24 cellular contexts compared by ENCODE assay signal in genomic region chr3:13465236-13465958, GRCh38. TPM values are rescaled to one million over a fixed set of nuclear protein-coding genes. Genes with fewer than 3 reads are reported as not detected.
DNase-seq lines count a peak whose midpoint lies in the region; ATAC-seq and TF ChIP-seq lines count a peak whose summit lies in the region.
"Had no signal": no experiment of that assay in that cellular context is flagged by ENCODE, and none has a peak within 500 bp of the region (broad histone marks: within the 10 kb centered on the region; RNA-seq: fewer than 3 reads in every experiment).

No MANE protein-coding gene starts in this region.

- H3K4me2 ChIP-seq in IMR-90 (ENCODE audit: low read depth, low read length) (no peak overlapping the region), neural progenitor cell (no peak overlapping the region)
- H3K4me2 ChIP-seq: KMS-11 had no signal

- TF ChIP-seq CTCF in CD14-positive monocyte (IDR thresholded peaks at IDR 0.05): no peak
- no peak for TF ChIP-seq CTCF in IMR-90 (conservative IDR thresholded peaks at IDR 0.05; ENCODE audit: low read depth, low read length)
- TF ChIP-seq CTCF in glutamatergic neuron (IDR thresholded peaks at IDR 0.05; ENCODE audit: partially characterized antibody, unreplicated experiment): no peak
- TF ChIP-seq CTCF in neural progenitor cell (IDR thresholded peaks at IDR 0.05): no peak
- no peak for TF ChIP-seq CTCF in chondrocyte (IDR thresholded peaks at IDR 0.05)
- no peak for TF ChIP-seq CTCF in A673 (conservative IDR thresholded peaks at IDR 0.05; ENCODE audit: low read depth, low read length)

- H2AK9ac ChIP-seq in IMR-90 (replicated peaks; ENCODE audit: low read depth, low read length, poor library complexity): no peak overlapping the region

- no peak overlapping the region for H3K9ac ChIP-seq in IMR-90 (ENCODE audit: low read depth, low read length)
- no peak overlapping the region for H3K9ac ChIP-seq in neural progenitor cell
- H3K9ac ChIP-seq: KMS-11 had no signal

- no peak overlapping the region for H3K56ac ChIP-seq in IMR-90 (ENCODE audit: extremely low read depth, insufficient read depth, low read length)

- H3K9me3 ChIP-seq in IMR-90 (ENCODE audit: control insufficient read depth, insufficient read depth, low read length): no peaks in the 10 kb centered on the region
- no peaks in the 10 kb centered on the region for H3K9me3 ChIP-seq in neural progenitor cell (ENCODE audit: low read depth)
- H3K9me3 ChIP-seq in A673 (ENCODE audit: low read depth, low read length, poor library complexity, severe bottlenecking): no peaks in the 10 kb centered on the region

- in situ Hi-C loops in IMR-90 (cut with MboI; ENCODE audit: low sequenced_read_pairs): no loop called here

- H2AFZ ChIP-seq in IMR-90 (replicated peaks; ENCODE audit: low read length, poor library complexity) (peak overlapping the region; percentile 58), neural progenitor cell (replicated peaks) (peak overlapping the region; percentile 18)

- no peak overlapping the region for H3K23ac ChIP-seq in IMR-90 (ENCODE audit: low read depth, low read length)

- H2BK15ac ChIP-seq in IMR-90 (ENCODE audit: low read depth, low read length): no peak overlapping the region

- peaks cover 3 to 20% (median 14%) of the 10 kb centered on the region in 3 donors for H3K27me3 Mint-ChIP-seq in CD14-positive monocyte (ENCODE audit: low read depth in 3 of 3)
- H3K27me3 Mint-ChIP-seq in glutamatergic neuron (ENCODE audit: unreplicated experiment): peaks cover 3% of the 10 kb centered on the region
- H3K27me3 Mint-ChIP-seq in neural progenitor cell (ENCODE audit: insufficient read depth, low read depth): peaks cover 5% of the 10 kb centered on the region
- H3K27me3 Mint-ChIP-seq in chondrocyte (ENCODE audit: low read depth): peaks cover 19% of the 10 kb centered on the region

- dilution Hi-C loops in IMR-90 (cut with HindIII; ENCODE audit: low sequenced_read_pairs, unreplicated experiment): no loop called here

- POLR2A ChIA-PET in IMR-90 (lab: Charles Lee; ENCODE audit: unreplicated experiment) (no interaction called here), A673 (lab: Charles Lee; ENCODE audit: low non-redundant PET) (no interaction called here)

- no peak overlapping the region for H2BK120ac ChIP-seq in IMR-90 (ENCODE audit: low read depth, low read length)

- H4K20me1 ChIP-seq in IMR-90 (ENCODE audit: insufficient read depth, low read length) (no peaks in the 10 kb centered on the region), neural progenitor cell (ENCODE audit: low read depth) (no peaks in the 10 kb centered on the region)

- H3K4me3 Mint-ChIP-seq in CD14-positive monocyte (no peak overlapping the region), glutamatergic neuron (ENCODE audit: unreplicated experiment) (peak overlapping the region; percentile 83), neural progenitor cell (no peak overlapping the region), chondrocyte (ENCODE audit: unreplicated experiment) (no peak overlapping the region)
- H3K4me3 Mint-ChIP-seq: B cell; CD4-positive, CD25-positive, alpha-beta regulatory T cell; H9; HFFc6; IgD-negative memory B cell had no signal

- H3K27me3 ChIP-seq in IMR-90 (ENCODE audit: control insufficient read depth, insufficient read depth, low read length): peaks cover 27% of the 10 kb centered on the region
- H3K27me3 ChIP-seq in neural progenitor cell: no peaks in the 10 kb centered on the region
- peaks cover 3% of the 10 kb centered on the region for H3K27me3 ChIP-seq in A673 (replicated peaks; ENCODE audit: insufficient read depth, low read depth, low read length, poor library complexity)

- H4K91ac ChIP-seq in IMR-90 (ENCODE audit: insufficient read depth, low read depth, low read length): no peak overlapping the region

- H3K36me3 ChIP-seq in IMR-90 (ENCODE audit: control insufficient read depth, insufficient read depth, low read length) (no peaks in the 10 kb centered on the region), neural progenitor cell (no peaks in the 10 kb centered on the region), A673 (ENCODE audit: insufficient read depth, low read length, poor library complexity, severe bottlenecking) (no peaks in the 10 kb centered on the region)

- H3K4me3 ChIP-seq in IMR-90 (ENCODE audit: insufficient read depth, low read depth, low read length): no peak overlapping the region
- no peak overlapping the region for H3K4me3 ChIP-seq in neural progenitor cell
- H3K4me3 ChIP-seq in A673 (ENCODE audit: low read depth, low read length, poor library complexity, severe bottlenecking): no peak overlapping the region

- CTCF ChIA-PET in IMR-90 (lab: Yijun Ruan, JAX) (no interaction called here), A673 (lab: Charles Lee) (no interaction called here)

- H2BK20ac ChIP-seq in IMR-90 (ENCODE audit: low read depth, low read length): no peak overlapping the region

- H3K27ac ChIP-seq in IMR-90 (ENCODE audit: insufficient read depth, low read length) (no peak overlapping the region), neural progenitor cell (no peak overlapping the region), A673 (ENCODE audit: low read depth, low read length, poor library complexity, severe bottlenecking) (no peak overlapping the region)
- H3K27ac ChIP-seq: KMS-11 had no signal

- intact Hi-C loops in CD14-positive monocyte (cut with micrococcal nuclease) (loop anchor here in 1 of 2 donors (10.0 kb wide), 1 partner anchor 371 kb away; no protein-coding TSS in a partner anchor), IMR-90 (cut with micrococcal nuclease) (no loop called here), A673 (cut with micrococcal nuclease; ENCODE audit: unreplicated experiment) (no loop called here)

- no peak overlapping the region for H3K18ac ChIP-seq in IMR-90 (ENCODE audit: low read depth, low read length)

- TF ChIP-seq POLR2A in IMR-90 (IDR thresholded peaks at IDR 0.05; ENCODE audit: low read depth, low read length): no peak

- peaks cover 0 to 8% (median 0%) of the 10 kb centered on the region in 7 donors for H3K9me3 Mint-ChIP-seq in CD14-positive monocyte
- peaks cover 7% of the 10 kb centered on the region for H3K9me3 Mint-ChIP-seq in glutamatergic neuron (ENCODE audit: unreplicated experiment)
- no peaks in the 10 kb centered on the region for H3K9me3 Mint-ChIP-seq in neural progenitor cell
- no peaks in the 10 kb centered on the region for H3K9me3 Mint-ChIP-seq in chondrocyte (ENCODE audit: low read depth)
- H3K9me3 Mint-ChIP-seq: CD4-positive, CD25-positive, alpha-beta regulatory T cell; H9; HFFc6 had no signal

- no peak for ATAC-seq in IMR-90 (ENCODE audit: low read depth)
- no peak for ATAC-seq in GM21423 (IDR thresholded peaks at IDR 0.05; ENCODE audit: unreplicated experiment)
- ATAC-seq: SK-N-SH treated with all-trans-retinoic acid at 6 μM for 48 hours had no signal

- no peak overlapping the region for H2AK5ac ChIP-seq in IMR-90 (ENCODE audit: low read depth, low read length)

- no peak overlapping the region for H3K4ac ChIP-seq in IMR-90 (ENCODE audit: low read depth, low read length)

- no peak for TF ChIP-seq RAD21 in IMR-90 (IDR thresholded peaks at IDR 0.05; ENCODE audit: low read length)

- H3K4me1 Mint-ChIP-seq in CD14-positive monocyte: no peaks in the 10 kb centered on the region
- H3K4me1 Mint-ChIP-seq in glutamatergic neuron (ENCODE audit: low read depth, unreplicated experiment): peaks cover 8% of the 10 kb centered on the region
- peaks cover 25% of the 10 kb centered on the region for H3K4me1 Mint-ChIP-seq in neural progenitor cell
- H3K4me1 Mint-ChIP-seq in chondrocyte (ENCODE audit: low read depth): peaks cover 5% of the 10 kb centered on the region

- no peaks in the 10 kb centered on the region for H3K9me1 ChIP-seq in IMR-90 (ENCODE audit: insufficient read depth, low read length)

- BruUV-seq in IMR-90 (replicated peaks; lab: Mats Ljungman, UMichigan) (no TSS peak), A673 (replicated peaks; lab: Mats Ljungman, UMichigan) (no TSS peak)

- no peaks in the 10 kb centered on the region for H3K4me1 ChIP-seq in IMR-90 (ENCODE audit: control insufficient read depth, insufficient read depth, low read length)
- H3K4me1 ChIP-seq in neural progenitor cell: no peaks in the 10 kb centered on the region
- no peaks in the 10 kb centered on the region for H3K4me1 ChIP-seq in A673 (ENCODE audit: insufficient read depth, low read length, poor library complexity, severe bottlenecking)

- H2BK5ac ChIP-seq in IMR-90 (ENCODE audit: low read depth, low read length, poor library complexity, severe bottlenecking): no peak overlapping the region

- peak; percentile 8 for DNase-seq in CD14-positive monocyte (ENCODE audit: low spot score)
- DNase-seq in IMR-90: no peak
- no peak for DNase-seq in glutamatergic neuron
- no peak for DNase-seq in neural progenitor cell (ENCODE audit: low spot score)
- DNase-seq in chondrocyte (ENCODE audit: low spot score): no peak
- no peak for DNase-seq in A673 (ENCODE audit: low spot score)
- DNase-seq in T1000 (lab: John Stamatoyannopoulos, UW): no peak
- DNase-seq: CD4-positive, CD25-positive, alpha-beta regulatory T cell; DMS53; H9; HFFc6; NCI-H1092; NCI-H1417 treated with DMSO at 0.1 percent for 48 hours; NCI-H1694 treated with DMSO at 0.1 percent for 48 hours; NCI-H2081 treated with DMSO at 0.1 percent for 48 hours; NCI-H2171 treated with DMSO at 0.1 percent for 48 hours; NCI-H345; NCI-H510A treated with DMSO at 0.1 percent for 48 hours; NCI-H774 had no signal

- no peak overlapping the region for H4K5ac ChIP-seq in IMR-90 (ENCODE audit: low read depth, low read length)

- H3K79me2 ChIP-seq in neural progenitor cell (ENCODE audit: low read depth): no peaks in the 10 kb centered on the region

- H3F3A ChIP-seq in neural progenitor cell (ENCODE audit: low read depth): no peaks in the 10 kb centered on the region

- H3K79me1 ChIP-seq in IMR-90 (ENCODE audit: low read depth in 1 of 2, low read length in 2 of 2): no peaks in the 10 kb centered on the region

- H3K27ac Mint-ChIP-seq in CD14-positive monocyte (no peak overlapping the region), glutamatergic neuron (ENCODE audit: unreplicated experiment) (peak overlapping the region; percentile 93), neural progenitor cell (no peak overlapping the region), chondrocyte (ENCODE audit: unreplicated experiment) (no peak overlapping the region)
- H3K27ac Mint-ChIP-seq: B cell; CD4-positive, CD25-positive, alpha-beta regulatory T cell; H9; HFFc6; IgD-negative memory B cell had no signal

- H3K36me3 Mint-ChIP-seq in CD14-positive monocyte (no peaks in the 10 kb centered on the region), glutamatergic neuron (ENCODE audit: unreplicated experiment) (no peaks in the 10 kb centered on the region), neural progenitor cell (no peaks in the 10 kb centered on the region), chondrocyte (ENCODE audit: low read depth) (no peaks in the 10 kb centered on the region)
- H3K36me3 Mint-ChIP-seq: CD4-positive, CD25-positive, alpha-beta regulatory T cell; IgD-negative memory B cell had no signal

- 6% methylated on average over 2 of the region's 4 CpGs; no CpG with 5 or more reads in 1 of the 2 experiments for WGBS in IMR-90 (ENCODE audit: extremely low coverage in 2 of 2, insufficient read length in 1 of 2), 2 experiments

- no peak overlapping the region for H3K14ac ChIP-seq in IMR-90 (replicated peaks; ENCODE audit: low read depth, low read length)

- H4K8ac ChIP-seq in IMR-90 (ENCODE audit: low read depth in 2 of 2, low read length in 2 of 2): no peak overlapping the region

RNA-seq across cellular contexts. Expression of gene HDAC11, which starts 14.7 kb away (rescaled TPM):
- 1 to 10 TPM; 2.9 to 3.5 TPM for polyA plus RNA-seq in CD14-positive monocyte
- 6.1 and 9.1 TPM in 2 replicates for total RNA-seq in IMR-90 (2012; rRNA removed)
- 10.8 and 11.4 TPM in 2 replicates for polyA plus RNA-seq in IMR-90 (2012; rRNA removed)
- 7.6 and 13.4 TPM in 2 replicates for polyA plus RNA-seq in IMR-90 (2012; cell fraction: cytosol; rRNA removed)
- 8.5 and 13.0 TPM in 2 replicates for polyA plus RNA-seq in IMR-90 (2012; cell fraction: nucleus; rRNA removed; ENCODE audit: low replicate concordance)
- 19.8 TPM for total RNA-seq in glutamatergic neuron (ENCODE audit: unreplicated experiment)
- total RNA-seq in neural progenitor cell (ENCODE audit: low replicate concordance): 4.8 and 12.6 TPM in 2 replicates
- 10.7 to 16.5 TPM (median 15.2 TPM) in 3 replicates for total RNA-seq in chondrocyte
- total RNA-seq in A673 (2021): 1.0 and 2.5 TPM in 2 replicates

RNA-seq across cellular contexts. Expression of gene NUP210, which starts 45.3 kb away (rescaled TPM):
- polyA plus RNA-seq in CD14-positive monocyte: 10 to 100 TPM in 1 of 2 donors, 1 to 10 TPM in 1; 7.9 to 13.0 TPM
- total RNA-seq in IMR-90 (2012; rRNA removed): under 0.01 TPM in 1 of 2 replicates, not detected in the other
- 0.03 and 0.04 TPM in 2 replicates for polyA plus RNA-seq in IMR-90 (2012; rRNA removed)
- 0.03 and 0.04 TPM in 2 replicates for polyA plus RNA-seq in IMR-90 (2012; cell fraction: cytosol; rRNA removed)
- polyA plus RNA-seq in IMR-90 (2012; cell fraction: nucleus; rRNA removed; ENCODE audit: low replicate concordance): 0.03 and 0.17 TPM in 2 replicates
- 2.4 TPM for total RNA-seq in glutamatergic neuron (ENCODE audit: unreplicated experiment)
- 37.1 and 78.9 TPM in 2 replicates for total RNA-seq in neural progenitor cell (ENCODE audit: low replicate concordance)
- 0.72 to 1.3 TPM (median 0.82 TPM) in 3 replicates for total RNA-seq in chondrocyte
- 11.4 and 16.3 TPM in 2 replicates for total RNA-seq in A673 (2021)
